ENCODE assay signal across 8 cellular contexts in genomic region chr6:109008951-109009760, GRCh38.
DNase-seq lines count a peak whose midpoint lies in the region; ATAC-seq and TF ChIP-seq lines count a peak whose summit lies in the region.

No MANE protein-coding gene starts in this region.

- no peaks in the 10 kb centered on the region for H3K36me3 ChIP-seq in SU-DHL-6 (ENCODE audit: low read length)
- H3K36me3 ChIP-seq in cardiac muscle cell, result no peaks in the 10 kb centered on the region
- H3K36me3 ChIP-seq in parathyroid adenoma (ENCODE audit: control insufficient read depth, insufficient read depth, low read length), result no peaks in the 10 kb centered on the region
- H3K36me3 ChIP-seq in tibial artery, result no peaks in the 10 kb centered on the region

- peak; percentile 96 for DNase-seq in GM03348 (ENCODE audit: low spot score)
- peak; percentile 75 for DNase-seq in NCI-H1048 (lab: John Stamatoyannopoulos, UW)
- peak; percentile 93 for DNase-seq in activated naive CD8-positive, alpha-beta T cell treated with anti-CD3 and anti-CD28 coated beads, Interleukin-2, amount 50 U/mL, for 24 hours
- DNase-seq in cardiac muscle cell (ENCODE audit: low read depth in 1 of 2, low spot score in 1 of 2), result peak; percentile 95 to 96
- peak; percentile 96 for DNase-seq in tibial artery

- peak; percentile 93 for ATAC-seq in HG02571 (IDR thresholded peaks at IDR 0.05; ENCODE audit: unreplicated experiment)
- ATAC-seq in activated naive CD8-positive, alpha-beta T cell treated with anti-CD3 and anti-CD28 coated beads, Interleukin-2, amount 50 U/mL, for 24 hours, result peak; percentile 95

- peaks cover 11% of the 10 kb centered on the region for H3F3A ChIP-seq in SU-DHL-6 (ENCODE audit: insufficient read depth)

- H3K9ac ChIP-seq in SU-DHL-6 (ENCODE audit: low read length), result peak overlapping the region; percentile 70
- peak overlapping the region; percentile 78 for H3K9ac ChIP-seq in parathyroid adenoma

- no peaks in the 10 kb centered on the region for H3K9me2 ChIP-seq in SU-DHL-6 (replicated peaks; ENCODE audit: insufficient read depth, low read length)

- peak overlapping the region; percentile 77 for H3K4me3 ChIP-seq in SU-DHL-6 (ENCODE audit: insufficient read depth, low read length, poor library complexity, severe bottlenecking)
- peak overlapping the region; percentile 72 for H3K4me3 ChIP-seq in cardiac muscle cell
- peak overlapping the region; percentile 81 for H3K4me3 ChIP-seq in parathyroid adenoma (ENCODE audit: low read depth, low read length)
- H3K4me3 ChIP-seq in tibial artery, result peak overlapping the region; percentile 65 to 87

- H3K4me2 ChIP-seq in SU-DHL-6 (ENCODE audit: low read depth, low read length, poor library complexity, severe bottlenecking), result peak overlapping the region; percentile 82
- H3K4me2 ChIP-seq in parathyroid adenoma (ENCODE audit: low read length), result peak overlapping the region; percentile 81

- no peak overlapping the region for H3K27ac ChIP-seq in SU-DHL-6 (ENCODE audit: low read depth, low read length)
- H3K27ac ChIP-seq in cardiac muscle cell, result peak overlapping the region; percentile 78
- peak overlapping the region; percentile 95 for H3K27ac ChIP-seq in parathyroid adenoma
- peak overlapping the region; percentile 81 to 86 for H3K27ac ChIP-seq in tibial artery

- H3K9me3 ChIP-seq in SU-DHL-6 (ENCODE audit: insufficient read depth, low read length) (no peaks in the 10 kb centered on the region), cardiac muscle cell (ENCODE audit: low read depth) (no peaks in the 10 kb centered on the region), parathyroid adenoma (ENCODE audit: control insufficient read depth, low read length) (no peaks in the 10 kb centered on the region), tibial artery (no peaks in the 10 kb centered on the region)

- peak overlapping the region; percentile 94 for H2AFZ ChIP-seq in SU-DHL-6 (ENCODE audit: low read depth, low read length, severe bottlenecking)
- H2AFZ ChIP-seq in parathyroid adenoma, result peak overlapping the region; percentile 76

- peak overlapping the region; percentile 93 for H3K27ac Mint-ChIP-seq in activated naive CD8-positive, alpha-beta T cell treated with anti-CD3 and anti-CD28 coated beads, Interleukin-2, amount 50 U/mL, for 24 hours

- no peaks in the 10 kb centered on the region for H4K20me1 ChIP-seq in SU-DHL-6 (ENCODE audit: low read depth, low read length)

- peaks cover 65% of the 10 kb centered on the region for H3K4me1 Mint-ChIP-seq in activated naive CD8-positive, alpha-beta T cell treated with anti-CD3 and anti-CD28 coated beads, Interleukin-2, amount 50 U/mL, for 24 hours

- no peaks in the 10 kb centered on the region for H3K36me3 Mint-ChIP-seq in activated naive CD8-positive, alpha-beta T cell treated with anti-CD3 and anti-CD28 coated beads, Interleukin-2, amount 50 U/mL, for 24 hours (ENCODE audit: low read depth)

- peak overlapping the region; percentile 92 for H3K4me3 Mint-ChIP-seq in activated naive CD8-positive, alpha-beta T cell treated with anti-CD3 and anti-CD28 coated beads, Interleukin-2, amount 50 U/mL, for 24 hours

- H3K9me3 Mint-ChIP-seq in activated naive CD8-positive, alpha-beta T cell treated with anti-CD3 and anti-CD28 coated beads, Interleukin-2, amount 50 U/mL, for 24 hours, result no peaks in the 10 kb centered on the region

- intact Hi-C loops in tibial artery (cut with DNase I; ENCODE audit: low total_unique reads), result loop anchor here (5.0 to 10.0 kb wide), 2 partner anchors 62 to 454 kb away; no protein-coding TSS in a partner anchor

- TF ChIP-seq CTCF in SU-DHL-6 (IDR thresholded peaks at IDR 0.05; ENCODE audit: insufficient read depth, low read length, poor library complexity, severe bottlenecking) (no peak), cardiac muscle cell (IDR thresholded peaks at IDR 0.05; ENCODE audit: low read depth, low read length) (no peak), parathyroid adenoma (IDR thresholded peaks at IDR 0.05) (no peak), tibial artery (IDR thresholded peaks at IDR 0.05) (peak; percentile 41 to 66)

- no peaks in the 10 kb centered on the region for H3K27me3 Mint-ChIP-seq in activated naive CD8-positive, alpha-beta T cell treated with anti-CD3 and anti-CD28 coated beads, Interleukin-2, amount 50 U/mL, for 24 hours

- H3K27me3 ChIP-seq in SU-DHL-6 (ENCODE audit: low read length), result no peaks in the 10 kb centered on the region
- H3K27me3 ChIP-seq in cardiac muscle cell, result no peaks in the 10 kb centered on the region
- no peaks in the 10 kb centered on the region for H3K27me3 ChIP-seq in parathyroid adenoma (ENCODE audit: control insufficient read depth, insufficient read depth, low read length)
- no peaks in the 10 kb centered on the region for H3K27me3 ChIP-seq in tibial artery

- H3K4me1 ChIP-seq in cardiac muscle cell (ENCODE audit: low read depth) (peaks cover 9% of the 10 kb centered on the region), parathyroid adenoma (peaks cover 35% of the 10 kb centered on the region), tibial artery (peaks cover 0 to 48% (median 20%) of the 10 kb centered on the region in 4 donors)

- H3K79me2 ChIP-seq in SU-DHL-6 (ENCODE audit: insufficient read depth, low read length), result no peaks in the 10 kb centered on the region
- peaks cover 39% of the 10 kb centered on the region for H3K79me2 ChIP-seq in parathyroid adenoma

Comparison
In these comparisons a context has a peak if more than half of its experiments do, and no peak if none do; other contexts are left out.
1. CTCF ChIP-seq: peak in tibial artery (2 of 2); none in SU-DHL-6 (single experiment), cardiac muscle cell (single experiment) and parathyroid adenoma (single experiment).
2. Peak in every context shown above with its lines, with median percentiles within 50 percentile points of each other: DNase-seq and H3K4me3 ChIP-seq.